Comparison of ENCODE assay signal across 24 cellular contexts in genomic region chr22:36599771-36600170, GRCh38.
A peak's percentile ranks its signal among the peaks of the same experiment; 100 is the strongest.
DNase-seq lines count a peak whose midpoint lies in the region; ATAC-seq, FAIRE-seq and TF ChIP-seq lines count a peak whose summit lies in the region.
"Had no signal": no experiment of that assay in that cellular context is flagged by ENCODE, and none has a peak within 500 bp of the region (broad histone marks: within the 10 kb centered on the region; RNA-seq: fewer than 3 reads in every experiment).

No MANE protein-coding gene starts in this region.

- H3K9me3 Mint-ChIP-seq in WTC11: peaks cover 8% of the 10 kb centered on the region
- H3K9me3 Mint-ChIP-seq: CD4-positive, alpha-beta T cell; CD8-positive, alpha-beta memory T cell; HFFc6 had no signal

- no peak overlapping the region for H3K4me3 ChIP-seq in Karpas-422 (ENCODE audit: low read length)
- H3K4me3 ChIP-seq in brain microvascular endothelial cell (ENCODE audit: low read depth, low read length): no peak overlapping the region
- H3K4me3 ChIP-seq: A549; BLaER1 treated with 17β-estradiol and CSF1 and Interleukin-3, amounts not matched to agents 10 nM and 100 nM; HAP-1 had no signal

- 0 out of 2 replicates have a peak, but pooled peaks cover 3% of the 10 kb centered on the region for H3K4me1 Mint-ChIP-seq in WTC11
- H3K4me1 Mint-ChIP-seq: CD14-positive monocyte; CD8-positive, alpha-beta memory T cell had no signal

- H3K4me1 ChIP-seq in Karpas-422 (ENCODE audit: low read length): no peaks in the 10 kb centered on the region
- H3K4me1 ChIP-seq: A549; BE2C; BLaER1 treated with 17β-estradiol and CSF1 and Interleukin-3, amounts not matched to agents 10 nM and 100 nM; HAP-1 had no signal

- no peak overlapping the region for H3K27ac Mint-ChIP-seq in WTC11
- H3K27ac Mint-ChIP-seq: CD14-positive monocyte; CD4-positive, alpha-beta T cell; CD8-positive, alpha-beta memory T cell; HFFc6 had no signal

- H3K9ac ChIP-seq in Karpas-422 (ENCODE audit: low read length): no peak overlapping the region
- H3K9ac ChIP-seq: BLaER1 treated with 17β-estradiol and CSF1 and Interleukin-3, amounts not matched to agents 10 nM and 100 nM had no signal

- H2AFZ ChIP-seq in Karpas-422 (ENCODE audit: low read length): no peak overlapping the region

- no peak overlapping the region for H3K27ac ChIP-seq in Karpas-422 (ENCODE audit: low read length)
- no peak overlapping the region for H3K27ac ChIP-seq in brain microvascular endothelial cell
- H3K27ac ChIP-seq: A549; BLaER1 treated with 17β-estradiol and CSF1 and Interleukin-3, amounts not matched to agents 10 nM and 100 nM had no signal

- in situ Hi-C loops in brain microvascular endothelial cell (cut with HindIII; ENCODE audit: low pct_ligation_motif_present, low sequenced_read_pairs): no loop called here

- H3K79me2 ChIP-seq in Karpas-422 (ENCODE audit: low read length): no peaks in the 10 kb centered on the region

- ATAC-seq in WTC11: no peak
- ATAC-seq: A549 had no signal

- CTCF ChIA-PET in WTC11 (lab: Charles Lee): interaction anchor here (1.0 to 1.9 kb wide), 2 partner anchors 36 to 256 kb away, joined by 3 to 5 read pairs; no protein-coding TSS in a partner anchor

- DNase-seq in Karpas-422: peak; percentile 25
- no peak for DNase-seq in WTC11 (ENCODE audit: low spot score)
- peak; percentile 20 for DNase-seq in mesenteric fat pad (ENCODE audit: low spot score)
- DNase-seq in stimulated activated CD4-positive, alpha-beta T cell treated with anti-CD3 and anti-CD28 coated beads, Interleukin-4, amount 100 ng/mL, for 4 hours: no peak
- no peak for DNase-seq in brain microvascular endothelial cell
- no peak for DNase-seq in HTR-8/SVneo (ENCODE audit: insufficient read length, low spot score)
- DNase-seq: 8988T; ACHN; AML-193; BE2C; CD4-positive, alpha-beta T cell; CD8-positive, alpha-beta memory T cell; DMS153; DND-41; GOT3; HFFc6 had no signal

- no peaks in the 10 kb centered on the region for H3K9me2 ChIP-seq in Karpas-422 (replicated peaks; ENCODE audit: insufficient read depth, low read length)

- H3K9me3 ChIP-seq in Karpas-422 (ENCODE audit: low read length): no peaks in the 10 kb centered on the region
- H3K9me3 ChIP-seq: A549; BE2C; BLaER1 treated with 17β-estradiol and CSF1 and Interleukin-3, amounts not matched to agents 10 nM and 100 nM; HAP-1 had no signal

- no peak overlapping the region for H3K4me2 ChIP-seq in Karpas-422 (ENCODE audit: low read depth, low read length, poor library complexity, severe bottlenecking)
- H3K4me2 ChIP-seq: A549; BLaER1 treated with 17β-estradiol and CSF1 and Interleukin-3, amounts not matched to agents 10 nM and 100 nM had no signal

- FAIRE-seq in HTR-8/SVneo (lab: Jason Lieb, UNC): no peak
- FAIRE-seq: A549, D721Med, G401.6, GM12892, H54 had no signal

- H3K27me3 Mint-ChIP-seq in WTC11 (ENCODE audit: low read depth): peaks cover 9% of the 10 kb centered on the region

- H3K36me3 ChIP-seq in Karpas-422 (ENCODE audit: insufficient read depth, low read length) (no peaks in the 10 kb centered on the region), brain microvascular endothelial cell (replicated peaks) (no peaks in the 10 kb centered on the region)
- H3K36me3 ChIP-seq: BE2C; BLaER1 treated with 17β-estradiol and CSF1 and Interleukin-3, amounts not matched to agents 10 nM and 100 nM; HAP-1 had no signal

- no peaks in the 10 kb centered on the region for H4K20me1 ChIP-seq in Karpas-422 (ENCODE audit: insufficient read depth, low read depth, low read length)
- H4K20me1 ChIP-seq: BLaER1 treated with 17β-estradiol and CSF1 and Interleukin-3, amounts not matched to agents 10 nM and 100 nM had no signal

- no peaks in the 10 kb centered on the region for H3K36me3 Mint-ChIP-seq in WTC11
- H3K36me3 Mint-ChIP-seq: CD14-positive monocyte; CD8-positive, alpha-beta memory T cell had no signal

- H3K4me3 Mint-ChIP-seq in WTC11: no peak overlapping the region
- H3K4me3 Mint-ChIP-seq: CD14-positive monocyte; CD4-positive, alpha-beta T cell; CD8-positive, alpha-beta memory T cell; HFFc6 had no signal

- TF ChIP-seq CTCF in WTC11 (IDR thresholded peaks at IDR 0.05) (no peak), brain microvascular endothelial cell (IDR thresholded peaks at IDR 0.05; ENCODE audit: low read depth, low read length, missing control alignments) (no peak)

- H3K27me3 ChIP-seq in Karpas-422 (ENCODE audit: low read length) (no peaks in the 10 kb centered on the region), brain microvascular endothelial cell (replicated peaks) (no peaks in the 10 kb centered on the region)
- H3K27me3 ChIP-seq: BE2C; BLaER1 treated with 17β-estradiol and CSF1 and Interleukin-3, amounts not matched to agents 10 nM and 100 nM had no signal

- POLR2A ChIA-PET in WTC11 (lab: Charles Lee): no interaction called here

TF ChIP-seq in WTC11, 78 proteins besides CTCF, POLR2A, EP300 and RAD21:
- no peak for TF ChIP-seq ELF4 (CRISPR knock-in tag; IDR thresholded peaks at IDR 0.05; ENCODE audit: low read depth)
- no peak for TF ChIP-seq EMX1 (CRISPR knock-in tag; IDR thresholded peaks at IDR 0.05)
- no peak for TF ChIP-seq JUN (CRISPR knock-in tag; IDR thresholded peaks at IDR 0.05)
- peak; percentile 45; the same call in 1 of the 2 replicates for TF ChIP-seq USF2 (CRISPR knock-in tag; IDR thresholded peaks at IDR 0.05)
- peak; percentile 51 for TF ChIP-seq NFYB (CRISPR knock-in tag; conservative IDR thresholded peaks at IDR 0.05; ENCODE audit: low read depth)
TF ChIP-seq in WTC11: peak in this region for 2.

Comparison
In these comparisons a context has a peak if more than half of its experiments do, and no peak if none do; other contexts are left out.
1. DNase-seq: peak in Karpas-422 (single experiment) and mesenteric fat pad (single experiment); none in WTC11 (single experiment), stimulated activated CD4-positive, alpha-beta T cell treated with anti-CD3 and anti-CD28 coated beads, Interleukin-4, amount 100 ng/mL, for 4 hours (0 of 2), brain microvascular endothelial cell (single experiment) and HTR-8/SVneo (single experiment).